32 cellular contexts compared by ENCODE assay signal in the genomic region with DNA sequence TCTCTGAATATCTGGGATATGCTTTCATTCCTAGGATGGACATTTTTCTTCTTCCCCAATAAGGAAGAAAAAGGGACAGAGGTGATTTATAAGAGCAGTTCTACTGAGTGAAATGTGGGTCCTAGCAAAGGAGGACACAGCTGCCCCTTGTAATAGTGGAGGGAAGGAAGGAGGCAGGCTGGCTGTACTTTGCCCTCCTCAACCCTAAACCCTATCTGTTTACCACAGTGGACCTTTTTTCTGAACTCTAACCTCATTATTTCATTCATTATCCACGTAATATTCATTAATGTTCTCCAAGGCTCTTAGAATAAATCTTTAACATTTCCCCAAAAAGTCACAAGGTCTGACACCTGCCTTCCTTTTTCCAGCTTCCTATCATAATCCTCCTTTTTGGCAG. TPM values are rescaled to one million over a fixed set of nuclear protein-coding genes. Genes with fewer than 3 reads are reported as not detected.
"Had no signal": no experiment of that assay in that cellular context is flagged by ENCODE, and none has a peak within 500 bp of the region (broad histone marks: within the 10 kb centered on the region; RNA-seq: fewer than 3 reads in every experiment).

No MANE protein-coding gene starts in this region.

- H3K27ac ChIP-seq: ascending aorta, breast epithelium, cardiac muscle cell, colonic mucosa, epithelial cell of prostate, esophagus squamous epithelium had no signal

- H3K4me3 ChIP-seq: ascending aorta, breast epithelium, cardiac muscle cell, colonic mucosa, esophagus squamous epithelium had no signal

- H3K4me1 Mint-ChIP-seq: activated CD4-positive, alpha-beta T cell treated with anti-CD3 and anti-CD28 coated beads for 36 hours; activated CD4-positive, alpha-beta T cell treated with anti-CD3 and anti-CD28 coated beads, Interleukin-2, amount 10 ng/mL, durations not matched to agents 24 days and 14 days; activated CD8-positive, alpha-beta memory T cell treated with anti-CD3 and anti-CD28 coated beads, Interleukin-2, amount 10 ng/mL, durations not matched to agents 7 days and 5 days; activated naive CD4-positive, alpha-beta T cell treated with anti-CD3 and anti-CD28 coated beads, Interleukin-2, amount 10 ng/mL, durations not matched to agents 7 days and 5 days; activated naive CD8-positive, alpha-beta T cell treated with anti-CD3 and anti-CD28 coated beads, Interleukin-2, amount 10 ng/mL, durations not matched to agents 7 days and 5 days; brain; T-cell had no signal

- H3K36me3 Mint-ChIP-seq: activated CD4-positive, alpha-beta memory T cell treated with anti-CD3 and anti-CD28 coated beads for 36 hours; activated CD8-positive, alpha-beta memory T cell treated with anti-CD3 and anti-CD28 coated beads, Interleukin-2, amount 10 ng/mL, durations not matched to agents 7 days and 5 days; activated naive CD4-positive, alpha-beta T cell treated with anti-CD3 and anti-CD28 coated beads, Interleukin-2, amount 10 ng/mL, durations not matched to agents 7 days and 5 days; activated naive CD4-positive, alpha-beta T cell treated with anti-CD3 and anti-CD28 coated beads, Interleukin-2, amount 50 U/mL, for 72 hours; activated naive CD8-positive, alpha-beta T cell treated with anti-CD3 and anti-CD28 coated beads, Interleukin-2, amount 10 ng/mL, durations not matched to agents 7 days and 5 days; brain; T-cell had no signal

- H3K36me3 ChIP-seq: ascending aorta, breast epithelium, cardiac muscle cell, colonic mucosa, esophagus squamous epithelium had no signal

- DNase-seq: activated CD4-positive, alpha-beta memory T cell treated with anti-CD3 and anti-CD28 coated beads for 36 hours; activated CD4-positive, alpha-beta T cell treated with anti-CD3 and anti-CD28 coated beads for 36 hours; activated CD4-positive, alpha-beta T cell treated with anti-CD3 and anti-CD28 coated beads, Interleukin-2, amount 10 ng/mL, durations not matched to agents 24 days and 14 days; activated CD4-positive, CD25-positive, alpha-beta regulatory T cell; activated CD4-positive, CD25-positive, alpha-beta regulatory T cell treated with anti-CD3 and anti-CD28 coated beads, Interleukin-2, amount 50 U/mL, for 72 hours; activated CD8-positive, alpha-beta memory T cell treated with anti-CD3 and anti-CD28 coated beads, Interleukin-2, amount 10 ng/mL, durations not matched to agents 7 days and 5 days; activated CD8-positive, alpha-beta memory T cell treated with anti-CD3 and anti-CD28 coated beads, Interleukin-2, amount 50 U/mL, for 4 hours; activated CD8-positive, alpha-beta T cell treated with anti-CD3 and anti-CD28 coated beads, Interleukin-2, amount 10 ng/mL, durations not matched to agents 7 days and 5 days; activated gamma-delta T cell; activated naive CD4-positive, alpha-beta T cell; activated naive CD4-positive, alpha-beta T cell treated with anti-CD3 and anti-CD28 coated beads, Interleukin-2, amount 10 ng/mL, durations not matched to agents 7 days and 5 days; activated naive CD8-positive, alpha-beta T cell treated with anti-CD3 and anti-CD28 coated beads, Interleukin-2, amount 10 ng/mL, durations not matched to agents 7 days and 5 days; activated T-cell treated with anti-CD3 and anti-CD28 coated beads, Interleukin-2, amount 50 U/mL, for 1 hour; activated T-cell treated with anti-CD3 and anti-CD28 coated beads, Interleukin-2, amount 50 U/mL, for 48 hours; central memory CD4-positive, alpha-beta T cell; cerebellar nuclear complex; colonic mucosa; effector CD8-positive, alpha-beta T cell; esophagus squamous epithelium; foreskin melanocyte; SW 1271; T-cell; T1000 had no signal

- H3K4me1 ChIP-seq: ascending aorta, breast epithelium, colonic mucosa, esophagus squamous epithelium had no signal

- H3K9me3 ChIP-seq: ascending aorta, breast epithelium, colonic mucosa, esophagus squamous epithelium had no signal

- ATAC-seq: activated CD4-positive, alpha-beta T cell treated with anti-CD3 and anti-CD28 coated beads for 36 hours; activated CD8-positive, alpha-beta memory T cell treated with anti-CD3 and anti-CD28 coated beads, Interleukin-2, amount 10 ng/mL, durations not matched to agents 7 days and 5 days; activated CD8-positive, alpha-beta T cell treated with anti-CD3 and anti-CD28 coated beads, Interleukin-2, amount 10 ng/mL, durations not matched to agents 7 days and 5 days; activated naive CD4-positive, alpha-beta T cell treated with anti-CD3 and anti-CD28 coated beads, Interleukin-2, amount 50 U/mL, for 72 hours; T-cell had no signal

- H3K27me3 ChIP-seq: ascending aorta, breast epithelium, cardiac muscle cell, colonic mucosa, esophagus squamous epithelium had no signal

- H3K9me3 Mint-ChIP-seq: activated CD4-positive, alpha-beta memory T cell treated with anti-CD3 and anti-CD28 coated beads for 36 hours; activated CD4-positive, alpha-beta T cell treated with anti-CD3 and anti-CD28 coated beads, Interleukin-2, amount 10 ng/mL, durations not matched to agents 24 days and 14 days; activated naive CD4-positive, alpha-beta T cell treated with anti-CD3 and anti-CD28 coated beads, Interleukin-2, amount 10 ng/mL, durations not matched to agents 7 days and 5 days; activated naive CD4-positive, alpha-beta T cell treated with anti-CD3 and anti-CD28 coated beads, Interleukin-2, amount 50 U/mL, for 72 hours; activated naive CD8-positive, alpha-beta T cell treated with anti-CD3 and anti-CD28 coated beads, Interleukin-2, amount 10 ng/mL, durations not matched to agents 7 days and 5 days; brain; T-helper 2 cell treated with Interferon-gamma antibody and Interleukin-4, amounts not matched to agents 5 μg/mL and 100 μg/mL, for 36 hours had no signal

- H3K4me3 Mint-ChIP-seq: activated CD4-positive, alpha-beta memory T cell treated with anti-CD3 and anti-CD28 coated beads for 36 hours; activated CD4-positive, alpha-beta T cell treated with anti-CD3 and anti-CD28 coated beads for 36 hours; activated CD4-positive, alpha-beta T cell treated with anti-CD3 and anti-CD28 coated beads, Interleukin-2, amount 10 ng/mL, durations not matched to agents 24 days and 14 days; activated CD8-positive, alpha-beta memory T cell treated with anti-CD3 and anti-CD28 coated beads, Interleukin-2, amount 10 ng/mL, durations not matched to agents 7 days and 5 days; activated CD8-positive, alpha-beta T cell treated with anti-CD3 and anti-CD28 coated beads, Interleukin-2, amount 10 ng/mL, durations not matched to agents 7 days and 5 days; activated naive CD4-positive, alpha-beta T cell treated with anti-CD3 and anti-CD28 coated beads, Interleukin-2, amount 10 ng/mL, durations not matched to agents 7 days and 5 days; activated naive CD8-positive, alpha-beta T cell treated with anti-CD3 and anti-CD28 coated beads, Interleukin-2, amount 10 ng/mL, durations not matched to agents 7 days and 5 days; brain; T-cell; T-helper 1 cell treated with Interleukin-12 subunit alpha and Interleukin-12 subunit beta and Interleukin-4 antibody, amounts not matched to agents 30 μg/mL and 1 μg/mL, for 36 hours; T-helper 2 cell treated with Interferon-gamma antibody and Interleukin-4, amounts not matched to agents 5 μg/mL and 100 μg/mL, for 36 hours had no signal

- H3K27ac Mint-ChIP-seq: activated CD4-positive, alpha-beta memory T cell treated with anti-CD3 and anti-CD28 coated beads for 36 hours; activated CD4-positive, alpha-beta T cell treated with anti-CD3 and anti-CD28 coated beads for 36 hours; activated CD4-positive, alpha-beta T cell treated with anti-CD3 and anti-CD28 coated beads, Interleukin-2, amount 10 ng/mL, durations not matched to agents 24 days and 14 days; activated CD8-positive, alpha-beta memory T cell treated with anti-CD3 and anti-CD28 coated beads, Interleukin-2, amount 10 ng/mL, durations not matched to agents 7 days and 5 days; activated CD8-positive, alpha-beta T cell treated with anti-CD3 and anti-CD28 coated beads, Interleukin-2, amount 10 ng/mL, durations not matched to agents 7 days and 5 days; activated naive CD4-positive, alpha-beta T cell treated with anti-CD3 and anti-CD28 coated beads, Interleukin-2, amount 10 ng/mL, durations not matched to agents 7 days and 5 days; activated naive CD4-positive, alpha-beta T cell treated with anti-CD3 and anti-CD28 coated beads, Interleukin-2, amount 50 U/mL, for 72 hours; activated naive CD8-positive, alpha-beta T cell treated with anti-CD3 and anti-CD28 coated beads, Interleukin-2, amount 10 ng/mL, durations not matched to agents 7 days and 5 days; brain; T-cell; T-helper 1 cell treated with Interleukin-12 subunit alpha and Interleukin-12 subunit beta and Interleukin-4 antibody, amounts not matched to agents 30 μg/mL and 1 μg/mL, for 36 hours; T-helper 2 cell treated with Interferon-gamma antibody and Interleukin-4, amounts not matched to agents 5 μg/mL and 100 μg/mL, for 36 hours had no signal

- H3K27me3 Mint-ChIP-seq: activated CD4-positive, alpha-beta T cell treated with anti-CD3 and anti-CD28 coated beads, Interleukin-2, amount 10 ng/mL, durations not matched to agents 24 days and 14 days; activated naive CD4-positive, alpha-beta T cell treated with anti-CD3 and anti-CD28 coated beads, Interleukin-2, amount 10 ng/mL, durations not matched to agents 7 days and 5 days had no signal

RNA-seq across cellular contexts. Expression of a gene that starts 37.8 kb away (rescaled TPM):
- total RNA-seq: activated CD4-positive, alpha-beta memory T cell treated with anti-CD3 and anti-CD28 coated beads for 36 hours; activated CD4-positive, alpha-beta T cell treated with anti-CD3 and anti-CD28 coated beads for 36 hours; activated CD4-positive, alpha-beta T cell treated with anti-CD3 and anti-CD28 coated beads, Interleukin-2, amount 10 ng/mL, durations not matched to agents 24 days and 14 days; activated CD8-positive, alpha-beta memory T cell treated with anti-CD3 and anti-CD28 coated beads for 36 hours; activated CD8-positive, alpha-beta memory T cell treated with anti-CD3 and anti-CD28 coated beads, Interleukin-2, amount 10 ng/mL, durations not matched to agents 7 days and 5 days; activated CD8-positive, alpha-beta T cell treated with anti-CD3 and anti-CD28 coated beads, Interleukin-2, amount 10 ng/mL, durations not matched to agents 7 days and 5 days; activated naive CD4-positive, alpha-beta T cell treated with anti-CD3 and anti-CD28 coated beads, Interleukin-2, amount 50 U/mL, for 72 hours; activated naive CD8-positive, alpha-beta T cell treated with anti-CD3 and anti-CD28 coated beads, Interleukin-2, amount 10 ng/mL, durations not matched to agents 7 days and 5 days had no signal
